In genomic region chr3:41690766-41691563, GRCh38 we compare ENCODE assay signal across 14 cellular contexts.
DNase-seq lines count a peak whose midpoint lies in the region; ATAC-seq and TF ChIP-seq lines count a peak whose summit lies in the region.
"Had no signal": no experiment of that assay in that cellular context is flagged by ENCODE, and none has a peak within 500 bp of the region (broad histone marks: within the 10 kb centered on the region; RNA-seq: fewer than 3 reads in every experiment).

No MANE protein-coding gene starts in this region.

- peak; percentile 87 for ATAC-seq in mucosa of descending colon
- no peak for ATAC-seq in psoas muscle
- no peak for ATAC-seq in GM21529 (IDR thresholded peaks at IDR 0.05; ENCODE audit: unreplicated experiment)
- ATAC-seq: left lobe of liver; naive thymus-derived CD4-positive, alpha-beta T cell had no signal

- in situ Hi-C loops in astrocyte of the spinal cord (cut with HindIII; ENCODE audit: low sequenced_read_pairs) = loop anchor here (25.0 kb wide), 1 partner anchor 1104 kb away; no protein-coding TSS in a partner anchor

- DNase-seq in EL = peak; percentile 29
- DNase-seq in LoVo (ENCODE audit: low spot score) = peak; percentile 41
- DNase-seq in astrocyte of the spinal cord (ENCODE audit: low read depth, low spot score) = peak; percentile 32
- DNase-seq in mucosa of descending colon = peak in 2 of 3 donors; percentile 37 to 74
- DNase-seq in activated CD4-positive, alpha-beta T cell treated with anti-CD3 and anti-CD28 coated beads for 1 hour = no peak
- no peak for DNase-seq in psoas muscle
- no peak for DNase-seq in NCI-H2081 (lab: John Stamatoyannopoulos, UW)
- DNase-seq: anterior cingulate cortex; C1 segment of cervical spinal cord; HCEC 1CT; naive thymus-derived CD4-positive, alpha-beta T cell; Right ventricle myocardium superior had no signal

- intact Hi-C loops in mucosa of descending colon (cut with DNase I, micrococcal nuclease) (no loop called here), psoas muscle (cut with DNase I) (no loop called here)

- H3K9me3 ChIP-seq in mucosa of descending colon = no peaks in the 10 kb centered on the region
- H3K9me3 ChIP-seq in psoas muscle = no peaks in the 10 kb centered on the region

- H3K27ac ChIP-seq in psoas muscle = no peak overlapping the region

- 54 to 55% (median 54%) methylated on average over 5 of the region's 5 CpGs for WGBS in psoas muscle, 3 donors

- TF ChIP-seq CTCF in astrocyte of the spinal cord (IDR thresholded peaks at IDR 0.05; ENCODE audit: low read depth, low read length) = no peak
- no peak for TF ChIP-seq CTCF in mucosa of descending colon (IDR thresholded peaks at IDR 0.05)
- no peak for TF ChIP-seq CTCF in psoas muscle (IDR thresholded peaks at IDR 0.05)

- H3K4me1 ChIP-seq in mucosa of descending colon (ENCODE audit: low read depth) = peaks cover 5% of the 10 kb centered on the region
- no peaks in the 10 kb centered on the region for H3K4me1 ChIP-seq in psoas muscle

- no peaks in the 10 kb centered on the region for H3K36me3 ChIP-seq in mucosa of descending colon (ENCODE audit: low read depth)
- H3K36me3 ChIP-seq in psoas muscle (ENCODE audit: insufficient read depth in 1 of 2, low read depth in 1 of 2) = no peaks in the 10 kb centered on the region

- H3K4me3 ChIP-seq in astrocyte of the spinal cord (ENCODE audit: low read depth, low read length) (no peak overlapping the region), mucosa of descending colon (no peak overlapping the region), psoas muscle (no peak overlapping the region)

- H3K27me3 ChIP-seq in psoas muscle (ENCODE audit: insufficient read depth in 3 of 3, low read length in 2 of 3) = no peaks in the 10 kb centered on the region

Comparison
In these comparisons a context has a peak if more than half of its experiments do, and no peak if none do; other contexts are left out.
1. DNase-seq: peak in EL (single experiment), LoVo (single experiment), astrocyte of the spinal cord (single experiment) and mucosa of descending colon (2 of 3); none in activated CD4-positive, alpha-beta T cell treated with anti-CD3 and anti-CD28 coated beads for 1 hour (single experiment), psoas muscle (0 of 2) and NCI-H2081 (0 of 2).